Comparison of ENCODE assay signal across 9 cellular contexts in the genomic region with DNA sequence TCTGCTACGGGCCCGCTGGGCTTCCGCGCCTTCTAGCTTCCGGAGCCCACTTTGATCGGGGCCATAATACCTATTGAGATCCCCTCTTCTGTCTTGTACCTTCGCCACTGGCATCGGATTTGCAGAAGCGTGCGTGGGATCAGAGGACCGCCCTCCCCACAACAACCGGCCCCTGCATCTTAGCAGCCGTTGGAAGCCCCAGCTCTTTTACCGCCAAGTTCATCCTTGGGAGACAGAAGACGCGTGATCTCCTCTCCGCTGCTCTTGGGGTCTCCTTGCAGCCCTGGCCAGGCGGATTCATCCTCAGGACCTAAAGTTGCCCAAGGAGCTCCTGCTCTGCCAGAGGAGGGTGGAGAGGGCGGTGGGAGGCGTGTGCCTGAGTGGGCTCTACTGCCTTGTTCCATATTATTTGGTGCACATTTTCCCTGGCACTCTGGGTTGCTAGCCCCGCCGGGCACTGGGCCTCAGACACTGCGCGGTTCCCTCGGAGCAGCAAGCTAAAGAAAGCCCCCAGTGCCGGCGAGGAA. TPM values are rescaled to one million over a fixed set of nuclear protein-coding genes. Genes with fewer than 3 reads are reported as not detected.
DNase-seq lines count a peak whose midpoint lies in the region; ATAC-seq and TF ChIP-seq lines count a peak whose summit lies in the region.
"Had no signal": no experiment of that assay in that cellular context is flagged by ENCODE, and none has a peak within 500 bp of the region (broad histone marks: within the 10 kb centered on the region; RNA-seq: fewer than 3 reads in every experiment).

No MANE protein-coding gene starts in this region.

- DNase-seq in NCI-H345 (lab: John Stamatoyannopoulos, UW) (peak; percentile 32), NCI-H345 treated with DMSO at 0.1 percent for 48 hours (lab: John Stamatoyannopoulos, UW; ENCODE audit: unreplicated experiment) (no peak), coronary artery (ENCODE audit: low spot score) (no peak), lower lobe of right lung (no peak), tibial nerve (ENCODE audit: low spot score in 2 of 2) (no peak), COLO829 (ENCODE audit: low spot score) (no peak)
- DNase-seq: activated T-cell treated with anti-CD3 and anti-CD28 coated beads, Interleukin-2, amount 50 U/mL, for 1 hour had no signal

- TF ChIP-seq CTCF in coronary artery (IDR thresholded peaks at IDR 0.05) (no peak), lower lobe of right lung (IDR thresholded peaks at IDR 0.05) (no peak), tibial nerve (IDR thresholded peaks at IDR 0.05) (no peak)

- intact Hi-C loops in lower lobe of right lung (cut with DNase I): no loop called here

- H3K27me3 ChIP-seq in lower lobe of right lung (ENCODE audit: low read depth) (peaks cover 52% of the 10 kb centered on the region), tibial nerve (peaks cover 0 to 12% of the 10 kb centered on the region in 2 donors)

- H3K27ac ChIP-seq in coronary artery (peak overlapping the region in 1 of 2 donors; percentile 70), lower lobe of right lung (peak overlapping the region; percentile 56), tibial nerve (peak overlapping the region; percentile 13 to 88 (median 78))

- H3K4me3 ChIP-seq in coronary artery (peak overlapping the region; percentile 79), lower lobe of right lung (peak overlapping the region; percentile 63), tibial nerve (peak overlapping the region; percentile 50 to 78 (median 67))

- TF ChIP-seq EP300 in tibial nerve (IDR thresholded peaks at IDR 0.05): no peak

- H3K36me3 ChIP-seq in lower lobe of right lung (no peaks in the 10 kb centered on the region), tibial nerve (no peaks in the 10 kb centered on the region)

- TF ChIP-seq POLR2A in tibial nerve (IDR thresholded peaks at IDR 0.05): no peak

- ATAC-seq in lower lobe of right lung (no peak), GM21825 (IDR thresholded peaks at IDR 0.05; ENCODE audit: unreplicated experiment) (no peak), HG03460 (IDR thresholded peaks at IDR 0.05; ENCODE audit: unreplicated experiment) (no peak)

- no peaks in the 10 kb centered on the region for H3K9me3 ChIP-seq in lower lobe of right lung
- no peaks in the 10 kb centered on the region for H3K9me3 ChIP-seq in tibial nerve

- WGBS in tibial nerve, 2 donors: 2 to 5% methylated on average over 23 to 26 of the region's 27 CpGs

- H3K4me1 ChIP-seq in lower lobe of right lung (peaks cover 10% of the 10 kb centered on the region), tibial nerve (peaks cover 0 to 61% (median 5%) of the 10 kb centered on the region in 4 donors)

RNA-seq across cellular contexts. Expression of a gene that starts 1.6 kb away (rescaled TPM):
- total RNA-seq in lower lobe of right lung: 91.8 TPM
- 10 to 100 TPM; 38.6 to 66.2 (median 47.2) TPM for total RNA-seq in tibial nerve
